Comparison of ENCODE assay signal across 28 cellular contexts in genomic region chr9:117343416-117343815, GRCh38.
DNase-seq lines count a peak whose midpoint lies in the region; ATAC-seq and TF ChIP-seq lines count a peak whose summit lies in the region.
"Had no signal": no experiment of that assay in that cellular context is flagged by ENCODE, and none has a peak within 500 bp of the region (broad histone marks: within the 10 kb centered on the region; RNA-seq: fewer than 3 reads in every experiment).

No MANE protein-coding gene starts in this region.

- ATAC-seq in GM18498 (IDR thresholded peaks at IDR 0.05; ENCODE audit: unreplicated experiment), result no peak
- ATAC-seq: K562; naive thymus-derived CD8-positive, alpha-beta T cell; stimulated activated effector memory CD8-positive, alpha-beta T cell treated with anti-CD3 and anti-CD28 coated beads, Interleukin-12 subunit alpha, Interleukin-12 subunit beta, amount 100 ng/mL, for 72 hours had no signal

- TF ChIP-seq CTCF in choroid plexus epithelial cell (conservative IDR thresholded peaks at IDR 0.05; ENCODE audit: low read depth, low read length) (no peak), coronary artery (IDR thresholded peaks at IDR 0.05) (no peak)

- no peak overlapping the region for H3K4me3 ChIP-seq in GM23248
- no peak overlapping the region for H3K4me3 ChIP-seq in choroid plexus epithelial cell (ENCODE audit: low read depth, low read length)
- no peak overlapping the region for H3K4me3 ChIP-seq in coronary artery
- no peak overlapping the region for H3K4me3 ChIP-seq in H7 (ENCODE audit: insufficient read depth, low read depth, low read length)
- H3K4me3 ChIP-seq: BLaER1 treated with 17β-estradiol and CSF1 and Interleukin-3, amounts not matched to agents 10 nM and 100 nM; colonic mucosa; K562; sigmoid colon had no signal

- H2AFZ ChIP-seq in GM23248, result no peak overlapping the region

- H3F3A ChIP-seq in GM23248 (ENCODE audit: insufficient read depth), result no peaks in the 10 kb centered on the region

- in situ Hi-C loops in GM23248 (cut with MboI), result no loop called here

- DNase-seq in GM23248, result peak; percentile 9
- peak; percentile 35 for DNase-seq in RKO (ENCODE audit: low spot score)
- DNase-seq in choroid plexus epithelial cell (ENCODE audit: low read depth), result peak; percentile 13
- peak; percentile 39 for DNase-seq in putamen (ENCODE audit: low spot score)
- DNase-seq in coronary artery (ENCODE audit: low spot score), result no peak
- DNase-seq in H7, result no peak
- DNase-seq: activated B cell treated with CpG ODN at 0.5 μM for 24 hours; activated CD4-positive, alpha-beta memory T cell treated with anti-CD3 and anti-CD28 coated beads, Interleukin-2, amount 10 ng/mL, durations not matched to agents 7 days and 5 days; activated CD8-positive, alpha-beta memory T cell treated with anti-CD3 and anti-CD28 coated beads, Interleukin-2, amount 50 U/mL, for 4 hours; activated naive CD4-positive, alpha-beta T cell treated with anti-CD3 and anti-CD28 coated beads, Interleukin-2, amount 10 ng/mL, durations not matched to agents 7 days and 5 days; amniotic stem cell; colonic mucosa; DND-41; effector CD8-positive, alpha-beta T cell; erythroblast; kidney; naive thymus-derived CD8-positive, alpha-beta T cell; NCI-H1105; NCI-H187; NCI-H446 treated with DMSO at 0.1 percent for 48 hours; NCI-H82; nucleus accumbens; sigmoid colon; T-helper 1 cell had no signal

- H4K20me1 ChIP-seq in GM23248 (ENCODE audit: insufficient read depth), result no peaks in the 10 kb centered on the region; the same call in 1 of the 2 replicates

- no peaks in the 10 kb centered on the region for H3K36me3 ChIP-seq in GM23248 (ENCODE audit: low read depth)
- H3K36me3 ChIP-seq in H7 (replicated peaks; ENCODE audit: control insufficient read depth, insufficient read depth, low read length), result no peaks in the 10 kb centered on the region
- H3K36me3 ChIP-seq: BLaER1 treated with 17β-estradiol and CSF1 and Interleukin-3, amounts not matched to agents 10 nM and 100 nM; colonic mucosa; sigmoid colon had no signal

- no peak overlapping the region for H3K27ac ChIP-seq in GM23248
- H3K27ac ChIP-seq in coronary artery, result no peak overlapping the region
- H3K27ac ChIP-seq: BLaER1 treated with 17β-estradiol and CSF1 and Interleukin-3, amounts not matched to agents 10 nM and 100 nM; colonic mucosa; sigmoid colon had no signal

- 0% methylated on average over 1 of the region's 1 CpG for WGBS in GM23248 (ENCODE audit: low coverage in 1 of 2, low lambda C conversion rate in 2 of 2, missing lambda C conversion rate in 2 of 2), 2 experiments

- no peaks in the 10 kb centered on the region for H3K4me1 ChIP-seq in GM23248 (ENCODE audit: insufficient read depth)
- H3K4me1 ChIP-seq: BLaER1 treated with 17β-estradiol and CSF1 and Interleukin-3, amounts not matched to agents 10 nM and 100 nM; colonic mucosa; sigmoid colon had no signal

- no peaks in the 10 kb centered on the region for H3K9me2 ChIP-seq in GM23248 (ENCODE audit: insufficient read depth)

- H3K27me3 ChIP-seq in GM23248 (replicated peaks; ENCODE audit: insufficient read depth), result no peaks in the 10 kb centered on the region
- no peaks in the 10 kb centered on the region for H3K27me3 ChIP-seq in H7 (ENCODE audit: control insufficient read depth, insufficient read depth, low read length)
- H3K27me3 ChIP-seq: BLaER1 treated with 17β-estradiol and CSF1 and Interleukin-3, amounts not matched to agents 10 nM and 100 nM; colonic mucosa; sigmoid colon had no signal

- no peaks in the 10 kb centered on the region for H3K9me3 ChIP-seq in GM23248 (ENCODE audit: low read depth)
- H3K9me3 ChIP-seq: BLaER1 treated with 17β-estradiol and CSF1 and Interleukin-3, amounts not matched to agents 10 nM and 100 nM; colonic mucosa; sigmoid colon had no signal

- H3K9ac ChIP-seq in GM23248, result no peak overlapping the region
- H3K9ac ChIP-seq: BLaER1 treated with 17β-estradiol and CSF1 and Interleukin-3, amounts not matched to agents 10 nM and 100 nM had no signal

- H3K4me2 ChIP-seq in GM23248 (ENCODE audit: unreplicated experiment), result no peak overlapping the region
- H3K4me2 ChIP-seq: BLaER1 treated with 17β-estradiol and CSF1 and Interleukin-3, amounts not matched to agents 10 nM and 100 nM had no signal

- no peaks in the 10 kb centered on the region for H3K79me2 ChIP-seq in GM23248 (ENCODE audit: insufficient read depth)

Comparison
In these comparisons a context has a peak if more than half of its experiments do, and no peak if none do; other contexts are left out.
1. DNase-seq: peak in GM23248 (single experiment), RKO (single experiment), choroid plexus epithelial cell (single experiment) and putamen (single experiment); none in coronary artery (single experiment) and H7 (single experiment).